ENCODE assay signal across 8 cellular contexts in the genomic region with DNA sequence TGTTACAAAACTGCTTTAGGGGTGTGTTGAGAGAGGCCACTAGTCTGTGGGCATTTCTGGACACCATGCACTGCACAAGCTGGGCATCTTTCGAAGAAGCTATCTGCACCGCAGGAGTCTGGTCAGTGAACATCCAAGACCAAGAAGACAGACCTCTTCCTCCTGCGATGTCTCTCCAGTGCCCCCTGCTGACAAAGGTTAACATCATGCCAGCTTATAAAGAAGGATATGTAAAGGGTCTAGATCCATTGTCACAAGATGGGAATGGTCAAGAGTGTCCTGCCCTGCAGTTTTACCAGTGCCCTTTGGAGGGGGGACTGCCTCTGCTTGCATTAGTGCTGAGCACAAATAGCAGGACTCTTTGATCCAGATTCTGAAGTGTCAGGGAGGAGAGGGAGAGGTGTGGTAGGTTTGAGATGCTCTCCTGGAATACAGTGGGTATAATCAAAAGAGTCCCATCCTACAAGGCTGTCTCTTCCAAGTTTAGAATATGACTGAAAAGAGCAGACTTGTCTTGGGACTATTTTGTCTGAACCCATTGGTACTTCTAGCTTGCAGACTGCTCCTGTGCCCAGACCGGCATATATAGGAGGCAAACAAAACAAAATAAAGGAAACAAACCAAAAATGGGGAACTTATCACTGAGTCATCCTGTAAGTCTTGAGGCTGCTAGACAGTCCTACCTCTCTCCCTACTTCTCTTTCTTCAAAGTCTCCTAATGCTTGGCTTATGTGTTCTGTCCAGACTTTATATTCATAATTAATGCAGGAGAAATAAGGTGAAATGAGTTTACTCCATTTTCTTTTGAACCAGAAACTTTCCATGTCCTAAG.
DNase-seq lines count a peak whose midpoint lies in the region; ATAC-seq, FAIRE-seq and TF ChIP-seq lines count a peak whose summit lies in the region.

No MANE protein-coding gene starts in this region.

- H3K4me3 Mint-ChIP-seq in neural crest cell: no peak overlapping the region

- H3K9me3 ChIP-seq in esophagus squamous epithelium: no peaks in the 10 kb centered on the region

- H3K27me3 Mint-ChIP-seq in neural crest cell (ENCODE audit: low read depth): no peaks in the 10 kb centered on the region

- H3K4me1 ChIP-seq in esophagus squamous epithelium: no peaks in the 10 kb centered on the region

- no peaks in the 10 kb centered on the region for H3K9me3 Mint-ChIP-seq in neural crest cell

- H3K4me3 ChIP-seq in esophagus squamous epithelium: no peak overlapping the region

- no peak for FAIRE-seq in GM19239 (lab: Jason Lieb, UNC)

- TF ChIP-seq CTCF in esophagus squamous epithelium (IDR thresholded peaks at IDR 0.05) (peak in 5 of 6 experiments; percentile 24 to 60 (median 39)), neural crest cell (conservative IDR thresholded peaks at IDR 0.05) (peak; percentile 65)

- intact Hi-C loops in esophagus squamous epithelium (cut with DNase I): no loop called here

- H3K4me1 Mint-ChIP-seq in neural crest cell: no peaks in the 10 kb centered on the region

- no peak for TF ChIP-seq POLR2A in esophagus squamous epithelium (IDR thresholded peaks at IDR 0.05)

- no peaks in the 10 kb centered on the region for H3K36me3 Mint-ChIP-seq in neural crest cell (ENCODE audit: low read depth)

- H3K27ac ChIP-seq in esophagus squamous epithelium: no peak overlapping the region

- no peaks in the 10 kb centered on the region for H3K27me3 ChIP-seq in esophagus squamous epithelium

- H3K36me3 ChIP-seq in esophagus squamous epithelium: no peaks in the 10 kb centered on the region

- 37 to 50% methylated on average over 4 of the region's 4 CpGs for WGBS in esophagus squamous epithelium, 2 donors

- no peak overlapping the region for H3K27ac Mint-ChIP-seq in neural crest cell (ENCODE audit: unreplicated experiment)

- no peak for ATAC-seq in GM21515 (IDR thresholded peaks at IDR 0.05; ENCODE audit: unreplicated experiment)

- DNase-seq in COLO668 (lab: John Stamatoyannopoulos, UW; ENCODE audit: unreplicated experiment) (peak; percentile 13), GM19239 (ENCODE audit: insufficient read length, low spot score) (peak; percentile 1), LHCN-M2 (ENCODE audit: low read depth) (peak; percentile 78), SK-N-DZ (ENCODE audit: low spot score) (peak; percentile 61), esophagus squamous epithelium (lab: John Stamatoyannopoulos, UW) (no peak), neural crest cell (ENCODE audit: low read depth, low spot score) (peak; percentile 53), NCI-H774 (lab: John Stamatoyannopoulos, UW) (no peak)

Comparison
In these comparisons a context has a peak if more than half of its experiments do, and no peak if none do; other contexts are left out.
1. DNase-seq: peak in COLO668 (single experiment), GM19239 (single experiment), LHCN-M2 (single experiment), SK-N-DZ (single experiment) and neural crest cell (single experiment); none in esophagus squamous epithelium (single experiment) and NCI-H774 (single experiment).